In the genomic region with DNA sequence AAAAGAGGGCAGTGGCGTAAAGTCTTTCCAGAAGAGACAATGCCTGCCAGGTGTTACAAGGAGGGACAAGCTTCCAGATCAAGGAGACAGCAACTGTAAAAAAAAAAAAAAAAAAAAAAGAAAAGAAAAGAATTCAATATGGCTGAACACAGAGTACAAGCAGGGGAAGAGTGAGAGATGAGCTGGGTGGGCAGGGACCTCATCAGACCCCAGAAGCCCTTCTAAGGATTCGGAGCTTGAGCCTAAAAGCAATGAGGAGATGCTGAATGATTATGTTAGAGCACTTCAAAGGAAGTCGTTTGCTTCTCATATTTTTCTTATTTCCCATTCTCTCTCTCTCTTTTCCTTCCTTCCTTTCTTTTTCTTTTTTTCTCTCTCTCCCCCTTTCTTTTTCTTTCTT, we compare ENCODE assay signal across 19 cellular contexts.
"Had no signal": no experiment of that assay in that cellular context is flagged by ENCODE, and none has a peak within 500 bp of the region (broad histone marks: within the 10 kb centered on the region; RNA-seq: fewer than 3 reads in every experiment).

No MANE protein-coding gene starts in this region.

- H3K4me3 ChIP-seq: hepatocyte, lower lobe of right lung, suprapubic skin, upper lobe of left lung had no signal

- FAIRE-seq: islet of Langerhans had no signal

- H3K9me3 ChIP-seq: lower lobe of right lung, suprapubic skin, upper lobe of left lung had no signal

- H3K79me2 ChIP-seq: hepatocyte had no signal

- H3K27me3 ChIP-seq: foreskin keratinocyte, hepatocyte, suprapubic skin, upper lobe of left lung had no signal

- DNase-seq: activated CD4-positive, alpha-beta T cell treated with anti-CD3 and anti-CD28 coated beads, Interleukin-2, amount 50 U/mL, for 48 hours; activated CD8-positive, alpha-beta memory T cell treated with anti-CD3 and anti-CD28 coated beads, Interleukin-2, amount 10 ng/mL, durations not matched to agents 7 days and 5 days; activated naive CD4-positive, alpha-beta T cell; activated naive CD8-positive, alpha-beta T cell treated with anti-CD3 and anti-CD28 coated beads for 36 hours; endodermal cell; lower lobe of right lung; occipital lobe; retina; stimulated activated CD4-positive, alpha-beta T cell treated with anti-CD3 and anti-CD28 coated beads, Interleukin-1b, Interleukin-23, amount 100 ng/mL, for 48 hours; stimulated activated CD8-positive, alpha-beta memory T cell treated with anti-CD3 and anti-CD28 coated beads, Interleukin-4, amount 100 ng/mL, for 48 hours; stimulated activated naive CD4-positive, alpha-beta T cell treated with Interleukin-2 at 50 U/mL for 16 hours; upper lobe of left lung had no signal

- H3K4me2 ChIP-seq: hepatocyte had no signal

- H2AFZ ChIP-seq: hepatocyte had no signal

- H3K36me3 ChIP-seq: lower lobe of right lung, suprapubic skin, upper lobe of left lung had no signal

- H3K4me3 Mint-ChIP-seq: activated CD8-positive, alpha-beta memory T cell treated with anti-CD3 and anti-CD28 coated beads, Interleukin-2, amount 10 ng/mL, durations not matched to agents 7 days and 5 days; activated naive CD8-positive, alpha-beta T cell treated with anti-CD3 and anti-CD28 coated beads for 36 hours; endodermal cell; mesothelial cell of epicardium; T-helper 1 cell treated with Interleukin-12 subunit alpha and Interleukin-12 subunit beta and Interleukin-4 antibody, amounts not matched to agents 30 μg/mL and 1 μg/mL, for 36 hours had no signal

- H3K27ac Mint-ChIP-seq: activated naive CD8-positive, alpha-beta T cell treated with anti-CD3 and anti-CD28 coated beads for 36 hours; endodermal cell; mesothelial cell of epicardium; T-helper 1 cell treated with Interleukin-12 subunit alpha and Interleukin-12 subunit beta and Interleukin-4 antibody, amounts not matched to agents 30 μg/mL and 1 μg/mL, for 36 hours had no signal

- H3K27ac ChIP-seq: epithelial cell of prostate, foreskin keratinocyte, hepatocyte, lower lobe of right lung, upper lobe of left lung had no signal
